In the genomic region with DNA sequence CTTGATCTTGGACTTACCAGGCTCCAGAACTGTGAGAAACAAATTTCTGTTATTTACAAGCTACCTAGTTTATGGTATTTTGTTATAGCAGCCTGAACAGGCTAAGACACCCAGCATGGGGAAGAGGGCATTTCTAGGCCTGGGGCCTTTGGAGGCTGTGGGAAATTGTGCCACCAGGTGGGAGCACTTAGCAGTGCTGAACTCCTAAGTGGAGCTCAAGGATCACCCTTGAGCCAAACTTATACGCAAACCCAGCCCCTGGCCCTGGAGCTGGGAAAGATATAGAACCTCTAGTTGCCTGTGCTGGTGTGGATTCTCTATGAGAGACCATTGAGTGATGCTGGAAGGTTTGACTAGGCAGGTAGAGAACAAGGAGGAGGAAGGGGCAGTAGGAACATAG, we compare ENCODE assay signal across 18 cellular contexts. TPM values are rescaled to one million over a fixed set of nuclear protein-coding genes. Genes with fewer than 3 reads are reported as not detected.
DNase-seq lines count a peak whose midpoint lies in the region; ATAC-seq and TF ChIP-seq lines count a peak whose summit lies in the region.
"Had no signal": no experiment of that assay in that cellular context is flagged by ENCODE, and none has a peak within 500 bp of the region (broad histone marks: within the 10 kb centered on the region; RNA-seq: fewer than 3 reads in every experiment).

No MANE protein-coding gene starts in this region.

- no peak overlapping the region for H3K18ac ChIP-seq in mesendoderm (ENCODE audit: low read length)

- H3K9ac ChIP-seq in mesendoderm (ENCODE audit: low read length), result no peak overlapping the region

- H3K9me3 ChIP-seq in HEK293 (ENCODE audit: control insufficient read depth, insufficient read depth, low read depth, low read length), result no peaks in the 10 kb centered on the region
- H3K9me3 ChIP-seq: Peyer's patch had no signal

- H3K27me3 Mint-ChIP-seq in activated T-helper 17 cell treated with anti-CD3 and anti-CD28 coated beads, Interleukin-2, amount 50 U/mL, for 72 hours, result no peaks in the 10 kb centered on the region
- H3K27me3 Mint-ChIP-seq in nephron progenitor cell (ENCODE audit: low read depth, poor library complexity), result peaks cover 19% of the 10 kb centered on the region
- H3K27me3 Mint-ChIP-seq: CD4-positive, alpha-beta memory T cell had no signal

- no peak overlapping the region for H3K56ac ChIP-seq in mesendoderm (ENCODE audit: low read length)

- no peaks in the 10 kb centered on the region for H3K79me1 ChIP-seq in mesendoderm (ENCODE audit: low read length)

- no peak overlapping the region for H2BK120ac ChIP-seq in mesendoderm (ENCODE audit: low read depth, low read length)

- no peaks in the 10 kb centered on the region for H3K9me3 Mint-ChIP-seq in activated T-helper 17 cell treated with anti-CD3 and anti-CD28 coated beads, Interleukin-2, amount 50 U/mL, for 72 hours
- no peaks in the 10 kb centered on the region for H3K9me3 Mint-ChIP-seq in nephron progenitor cell
- H3K9me3 Mint-ChIP-seq: CD4-positive, alpha-beta memory T cell had no signal

- TF ChIP-seq CTCF in HEK293 (tag by site-specific recombination; IDR thresholded peaks at IDR 0.05) (no peak), nephron progenitor cell (IDR thresholded peaks at IDR 0.05) (no peak)

- ATAC-seq in activated T-helper 17 cell treated with anti-CD3 and anti-CD28 coated beads, Interleukin-2, amount 50 U/mL, for 72 hours (replicated peaks), result no peak
- ATAC-seq in HG02884 (IDR thresholded peaks at IDR 0.05; ENCODE audit: unreplicated experiment) (no peak), Right ventricle myocardium inferior (no peak), GM19467 (IDR thresholded peaks at IDR 0.05; ENCODE audit: unreplicated experiment) (no peak)
- ATAC-seq: K562 had no signal

- H3K36me3 ChIP-seq in HEK293 (ENCODE audit: control insufficient read depth in 2 of 2, insufficient read depth in 1 of 2, low read length in 2 of 2) (no peaks in the 10 kb centered on the region), mesendoderm (ENCODE audit: control insufficient read depth, insufficient read depth, low read length) (no peaks in the 10 kb centered on the region)
- H3K36me3 ChIP-seq: Peyer's patch had no signal

- H2BK15ac ChIP-seq in mesendoderm (replicated peaks; ENCODE audit: low read depth), result no peak overlapping the region

- no peaks in the 10 kb centered on the region for H3K27me3 ChIP-seq in mesendoderm (ENCODE audit: insufficient read depth, low read length, poor library complexity)
- H3K27me3 ChIP-seq: Peyer's patch had no signal

- H3K4me3 ChIP-seq in HEK293 (ENCODE audit: low read depth, low read length) (no peak overlapping the region), mesendoderm (ENCODE audit: low read length) (no peak overlapping the region)
- H3K4me3 ChIP-seq: K562, Peyer's patch had no signal

- DNase-seq in ELR (ENCODE audit: low read depth) (peak; percentile 14), mesendoderm (peak; percentile 26), Right ventricle myocardium inferior (ENCODE audit: missing footprints) (no peak), nephron progenitor cell (no peak)
- DNase-seq: AML-193; CD4-positive, alpha-beta memory T cell; DMS79; MM.1S; NCI-H1105 treated with DMSO at 0.1 percent for 48 hours; NCI-H187; NCI-H510A treated with DMSO at 0.1 percent for 48 hours; Peyer's patch; SHP77 had no signal

- CTCF ChIA-PET in HEK293 (lab: Yijun Ruan, JAX), result interaction anchor here (1.7 kb wide), 1 partner anchor 9 kb away, joined by 5 read pairs; no protein-coding TSS in a partner anchor

- H2BK5ac ChIP-seq in mesendoderm (ENCODE audit: low read length), result no peak overlapping the region

- H3K27ac ChIP-seq in HEK293 (ENCODE audit: extremely low read depth, low read depth, low read length) (no peak overlapping the region), mesendoderm (ENCODE audit: low read depth, low read length) (no peak overlapping the region)
- H3K27ac ChIP-seq: Peyer's patch had no signal

- H3K4me1 ChIP-seq in HEK293 (ENCODE audit: control insufficient read depth, insufficient read depth, low read length) (peaks cover 8% of the 10 kb centered on the region; the same call in 1 of the 2 replicates), mesendoderm (ENCODE audit: control insufficient read depth, low read depth, low read length) (no peaks in the 10 kb centered on the region)
- H3K4me1 ChIP-seq: Peyer's patch had no signal

- no peak overlapping the region for H3K4me2 ChIP-seq in mesendoderm (ENCODE audit: low read length)

- no peaks in the 10 kb centered on the region for H3K79me2 ChIP-seq in mesendoderm (ENCODE audit: control insufficient read depth, insufficient read depth, low read length)

- H4K8ac ChIP-seq in mesendoderm (ENCODE audit: low read depth, low read length), result no peak overlapping the region

- no peak overlapping the region for H3K4ac ChIP-seq in mesendoderm (ENCODE audit: low read depth, low read length)

- no CpG with 5 or more reads among the region's 1 CpG for WGBS in mesendoderm (ENCODE audit: extremely low coverage, insufficient coverage, low lambda C conversion rate)

- peaks cover 83% of the 10 kb centered on the region for H3K36me3 Mint-ChIP-seq in activated T-helper 17 cell treated with anti-CD3 and anti-CD28 coated beads, Interleukin-2, amount 50 U/mL, for 72 hours (ENCODE audit: low read depth)
- no peaks in the 10 kb centered on the region for H3K36me3 Mint-ChIP-seq in nephron progenitor cell (ENCODE audit: low read depth)

- no peak overlapping the region for H2AK5ac ChIP-seq in mesendoderm (ENCODE audit: low read length)

- intact Hi-C loops in Right ventricle myocardium inferior (cut with DNase I), result no loop called here

- no peak overlapping the region for H4K5ac ChIP-seq in mesendoderm (ENCODE audit: low read length)

- peak overlapping the region; percentile 44 for H3K27ac Mint-ChIP-seq in activated T-helper 17 cell treated with anti-CD3 and anti-CD28 coated beads, Interleukin-2, amount 50 U/mL, for 72 hours
- H3K27ac Mint-ChIP-seq in nephron progenitor cell, result no peak overlapping the region

- H3K4me1 Mint-ChIP-seq in activated T-helper 17 cell treated with anti-CD3 and anti-CD28 coated beads, Interleukin-2, amount 50 U/mL, for 72 hours, result no peaks in the 10 kb centered on the region
- peaks cover 42% of the 10 kb centered on the region for H3K4me1 Mint-ChIP-seq in nephron progenitor cell

- H3K23ac ChIP-seq in mesendoderm (ENCODE audit: low read length), result no peak overlapping the region

- POLR2A ChIA-PET in HEK293 (lab: Yijun Ruan, JAX), result interaction anchor here (1.2 kb wide), 1 partner anchor 36 kb away, joined by 3 read pairs; a partner anchor contains a TSS

- H3K4me3 Mint-ChIP-seq in activated T-helper 17 cell treated with anti-CD3 and anti-CD28 coated beads, Interleukin-2, amount 50 U/mL, for 72 hours, result no peak overlapping the region
- no peak overlapping the region for H3K4me3 Mint-ChIP-seq in nephron progenitor cell
- H3K4me3 Mint-ChIP-seq: CD4-positive, alpha-beta memory T cell had no signal

TF ChIP-seq in HEK293, 187 proteins besides CTCF, POLR2A, EP300 and RAD21:
- TF ChIP-seq, protein P1, sequence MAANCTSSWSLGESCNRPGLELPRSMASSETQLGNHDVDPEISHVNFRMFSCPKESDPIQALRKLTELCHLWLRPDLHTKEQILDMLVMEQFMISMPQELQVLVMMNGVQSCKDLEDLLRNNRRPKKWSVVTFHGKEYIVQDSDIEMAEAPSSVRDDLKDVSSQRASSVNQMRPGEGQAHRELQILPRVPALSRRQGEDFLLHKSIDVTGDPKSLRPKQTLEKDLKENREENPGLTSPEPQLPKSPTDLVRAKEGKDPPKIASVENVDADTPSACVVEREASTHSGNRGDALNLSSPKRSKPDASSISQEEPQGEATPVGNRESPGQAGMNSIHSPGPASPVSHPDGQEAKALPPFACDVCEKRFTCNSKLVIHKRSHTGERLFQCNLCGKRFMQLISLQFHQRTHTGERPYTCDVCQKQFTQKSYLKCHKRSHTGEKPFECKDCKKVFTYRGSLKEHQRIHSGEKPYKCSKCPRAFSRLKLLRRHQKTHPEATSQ (tag by site-specific recombination; IDR thresholded peaks at IDR 0.05), result no peak
- TF ChIP-seq MYNN (tag by site-specific recombination; IDR thresholded peaks at IDR 0.05; ENCODE audit: borderline replicate concordance) (no peak), ZNF837 (tag by site-specific recombination; IDR thresholded peaks at IDR 0.05) (no peak)
- TF ChIP-seq, protein P2, sequence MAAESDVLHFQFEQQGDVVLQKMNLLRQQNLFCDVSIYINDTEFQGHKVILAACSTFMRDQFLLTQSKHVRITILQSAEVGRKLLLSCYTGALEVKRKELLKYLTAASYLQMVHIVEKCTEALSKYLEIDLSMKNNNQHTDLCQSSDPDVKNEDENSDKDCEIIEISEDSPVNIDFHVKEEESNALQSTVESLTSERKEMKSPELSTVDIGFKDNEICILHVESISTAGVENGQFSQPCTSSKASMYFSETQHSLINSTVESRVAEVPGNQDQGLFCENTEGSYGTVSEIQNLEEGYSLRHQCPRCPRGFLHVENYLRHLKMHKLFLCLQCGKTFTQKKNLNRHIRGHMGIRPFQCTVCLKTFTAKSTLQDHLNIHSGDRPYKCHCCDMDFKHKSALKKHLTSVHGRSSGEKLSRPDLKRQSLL (tag by site-specific recombination; IDR thresholded peaks at IDR 0.05), result peak; percentile 69; the same call in 1 of the 2 replicates

RNA-seq across cellular contexts. Expression of a gene that starts 36.1 kb away (rescaled TPM):
- 10 to 100 TPM; 24.1 to 33.9 TPM for total RNA-seq in activated T-helper 17 cell treated with anti-CD3 and anti-CD28 coated beads, Interleukin-2, amount 50 U/mL, for 72 hours
- polyA plus RNA-seq in mesendoderm (2013, experiment 1 of 2), result 25.0 TPM
- polyA plus RNA-seq in mesendoderm (2013, experiment 2 of 2), result 23.5 TPM
- 11.4 TPM for total RNA-seq in Right ventricle myocardium inferior

RNA-seq across cellular contexts. Expression of a gene that starts 36.5 kb away (rescaled TPM):
- 10 to 100 TPM; 58.3 to 69.6 TPM for total RNA-seq in activated T-helper 17 cell treated with anti-CD3 and anti-CD28 coated beads, Interleukin-2, amount 50 U/mL, for 72 hours
- 33.1 TPM for polyA plus RNA-seq in mesendoderm (2013, experiment 1 of 2)
- 34.2 TPM for polyA plus RNA-seq in mesendoderm (2013, experiment 2 of 2)
- 27.7 TPM for total RNA-seq in Right ventricle myocardium inferior

RNA-seq across cellular contexts. Expression of a gene that starts 53.7 kb away (rescaled TPM):
- 10 to 100 TPM; 16.2 to 43.8 TPM for total RNA-seq in activated T-helper 17 cell treated with anti-CD3 and anti-CD28 coated beads, Interleukin-2, amount 50 U/mL, for 72 hours
- 50.1 TPM for polyA plus RNA-seq in mesendoderm (2013, experiment 1 of 2)
- 49.2 TPM for polyA plus RNA-seq in mesendoderm (2013, experiment 2 of 2)
- 4.7 TPM for total RNA-seq in Right ventricle myocardium inferior

Comparison
In these comparisons a context has a peak if more than half of its experiments do, and no peak if none do; other contexts are left out.
1. DNase-seq: peak in ELR (single experiment) and mesendoderm (single experiment); none in Right ventricle myocardium inferior (single experiment) and nephron progenitor cell (single experiment).